29 cellular contexts compared by ENCODE assay signal in genomic region chr13:70171151-70171550, GRCh38.
A peak's percentile ranks its signal among the peaks of the same experiment; 100 is the strongest.
DNase-seq lines count a peak whose midpoint lies in the region; ATAC-seq, FAIRE-seq and TF ChIP-seq lines count a peak whose summit lies in the region.
"Had no signal": no experiment of that assay in that cellular context is flagged by ENCODE, and none has a peak within 500 bp of the region (broad histone marks: within the 10 kb centered on the region; RNA-seq: fewer than 3 reads in every experiment).

No MANE protein-coding gene starts in this region.

- H3K9me3 ChIP-seq in SU-DHL-6 (ENCODE audit: insufficient read depth, low read length) (no peaks in the 10 kb centered on the region), mesenchymal stem cell (ENCODE audit: control insufficient read depth, low read length) (no peaks in the 10 kb centered on the region), left lung (peaks cover 0 to 9% of the 10 kb centered on the region in 2 donors)
- H3K9me3 ChIP-seq: esophagus muscularis mucosa, neutrophil, Peyer's patch, suprapubic skin had no signal

- TF ChIP-seq POLR2A in H54 (IDR thresholded peaks at IDR 0.05; ENCODE audit: low read depth, low read length) = no peak

- H3K4me1 ChIP-seq in mesenchymal stem cell (ENCODE audit: control insufficient read depth, insufficient read depth, low read depth, low read length) (peaks cover 1% of the 10 kb centered on the region), left lung (no peaks in the 10 kb centered on the region)
- H3K4me1 ChIP-seq: esophagus muscularis mucosa, foreskin keratinocyte, Peyer's patch, suprapubic skin had no signal

- DNase-seq in DMS153 (lab: John Stamatoyannopoulos, UW) (peak; percentile 42), DMS153 treated with DMSO at 0.1 percent for 48 hours (lab: John Stamatoyannopoulos, UW; ENCODE audit: unreplicated experiment) (no peak), H54 (ENCODE audit: insufficient read length, low spot score) (no peak), mesenchymal stem cell (peak; percentile 49), NOMO-1 (lab: John Stamatoyannopoulos, UW; ENCODE audit: unreplicated experiment in 2 of 2) (no peak), left lung (no peak)
- DNase-seq: activated CD4-positive, alpha-beta memory T cell treated with anti-CD3 and anti-CD28 coated beads for 36 hours; activated CD8-positive, alpha-beta memory T cell treated with anti-CD3 and anti-CD28 coated beads, Interleukin-2, amount 50 U/mL, for 4 hours; amygdala; CD4-positive, CD25-positive, alpha-beta regulatory T cell; H7; mesendoderm; NCI-H1105; NCI-H2029; NCI-H524; Peyer's patch; stimulated activated naive CD4-positive, alpha-beta T cell had no signal

- H4K8ac ChIP-seq in mesenchymal stem cell (ENCODE audit: low read length) = no peak overlapping the region

- no peaks in the 10 kb centered on the region for H3K79me1 ChIP-seq in mesenchymal stem cell (replicated peaks; ENCODE audit: low read length, poor library complexity, severe bottlenecking)

- H3K4ac ChIP-seq in mesenchymal stem cell (ENCODE audit: low read depth in 1 of 2, low read length in 2 of 2) = no peak overlapping the region

- H2AFZ ChIP-seq in SU-DHL-6 (ENCODE audit: low read depth, low read length, severe bottlenecking) = peak overlapping the region; percentile 38
- H2AFZ ChIP-seq in mesenchymal stem cell (ENCODE audit: low read depth, low read length) = no peak overlapping the region

- peak; percentile 43 for FAIRE-seq in H54 (lab: Jason Lieb, UNC)
- FAIRE-seq: HTR-8/SVneo, K562, TTC549 had no signal

- H3K9ac ChIP-seq in SU-DHL-6 (ENCODE audit: low read length) (no peak overlapping the region), mesenchymal stem cell (ENCODE audit: low read length) (no peak overlapping the region)

- no peak overlapping the region for H3K23ac ChIP-seq in mesenchymal stem cell (ENCODE audit: low read length in 2 of 2)

- no peak overlapping the region for H4K91ac ChIP-seq in mesenchymal stem cell (ENCODE audit: low read length)

- no peak overlapping the region for H3K4me3 ChIP-seq in SU-DHL-6 (ENCODE audit: insufficient read depth, low read length, poor library complexity, severe bottlenecking)
- H3K4me3 ChIP-seq in mesenchymal stem cell (ENCODE audit: insufficient read depth in 1 of 2, low read depth in 1 of 2, low read length in 2 of 2) = no peak overlapping the region
- no peak overlapping the region for H3K4me3 ChIP-seq in left lung
- H3K4me3 ChIP-seq: esophagus muscularis mucosa, K562, Peyer's patch, suprapubic skin had no signal

- TF ChIP-seq CTCF in SU-DHL-6 (IDR thresholded peaks at IDR 0.05; ENCODE audit: insufficient read depth, low read length, poor library complexity, severe bottlenecking) (no peak), left lung (IDR thresholded peaks at IDR 0.05) (no peak)

- H3K18ac ChIP-seq in mesenchymal stem cell (ENCODE audit: low read depth in 1 of 2, low read length in 2 of 2) = peak overlapping the region in 1 of 2 experiments; percentile 19

- no peak overlapping the region for H2BK12ac ChIP-seq in mesenchymal stem cell (ENCODE audit: low read length in 2 of 2)

- H3K9me2 ChIP-seq in SU-DHL-6 (replicated peaks; ENCODE audit: insufficient read depth, low read length) = no peaks in the 10 kb centered on the region

- H3K14ac ChIP-seq in mesenchymal stem cell (ENCODE audit: low read length in 2 of 2) = no peak overlapping the region

- intact Hi-C loops in left lung (cut with DNase I) = no loop called here

- H3K27ac ChIP-seq in SU-DHL-6 (ENCODE audit: low read depth, low read length) (no peak overlapping the region), mesenchymal stem cell (ENCODE audit: low read length, poor library complexity, severe bottlenecking) (no peak overlapping the region), left lung (no peak overlapping the region)
- H3K27ac ChIP-seq: 22Rv1, esophagus muscularis mucosa, foreskin keratinocyte, neutrophil, Peyer's patch, suprapubic skin had no signal

- no peak overlapping the region for H2BK120ac ChIP-seq in mesenchymal stem cell (ENCODE audit: low read depth, low read length)

- H2BK5ac ChIP-seq in mesenchymal stem cell (ENCODE audit: low read depth, low read length, poor library complexity, severe bottlenecking) = no peak overlapping the region

- no peak overlapping the region for H2AK5ac ChIP-seq in mesenchymal stem cell (ENCODE audit: low read length, severe bottlenecking)

- H2BK15ac ChIP-seq in mesenchymal stem cell (ENCODE audit: low read depth, poor library complexity, severe bottlenecking) = no peak overlapping the region

- ATAC-seq in HG03460 (IDR thresholded peaks at IDR 0.05; ENCODE audit: unreplicated experiment) = no peak
- no peak for ATAC-seq in left lung
- ATAC-seq: activated CD4-positive, CD25-positive, alpha-beta regulatory T cell treated with anti-CD3 and anti-CD28 coated beads, Interleukin-2, amount 50 U/mL, for 24 hours; foreskin keratinocyte; K562; sciatic nerve had no signal

- no peaks in the 10 kb centered on the region for H3K27me3 ChIP-seq in SU-DHL-6 (ENCODE audit: low read length)
- H3K27me3 ChIP-seq in mesenchymal stem cell (ENCODE audit: control insufficient read depth in 1 of 2, insufficient read depth in 1 of 2, low read length in 2 of 2) = no peaks in the 10 kb centered on the region
- no peaks in the 10 kb centered on the region for H3K27me3 ChIP-seq in left lung
- H3K27me3 ChIP-seq: esophagus muscularis mucosa, foreskin keratinocyte, neutrophil, Peyer's patch, suprapubic skin had no signal

- H3F3A ChIP-seq in SU-DHL-6 (ENCODE audit: insufficient read depth) = no peaks in the 10 kb centered on the region

- WGBS in mesenchymal stem cell = 100% methylated on average over 2 of the region's 3 CpGs

- H3K36me3 ChIP-seq in SU-DHL-6 (ENCODE audit: low read length) = no peaks in the 10 kb centered on the region
- no peaks in the 10 kb centered on the region for H3K36me3 ChIP-seq in mesenchymal stem cell (ENCODE audit: control insufficient read depth in 1 of 2, insufficient read depth in 2 of 2, low read depth in 1 of 2, low read length in 2 of 2)
- no peaks in the 10 kb centered on the region for H3K36me3 ChIP-seq in left lung
- H3K36me3 ChIP-seq: esophagus muscularis mucosa, neutrophil, Peyer's patch, suprapubic skin had no signal

- H3K4me2 ChIP-seq in SU-DHL-6 (ENCODE audit: low read depth, low read length, poor library complexity, severe bottlenecking) (no peak overlapping the region), mesenchymal stem cell (ENCODE audit: low read length, poor library complexity, severe bottlenecking) (no peak overlapping the region)

- H4K20me1 ChIP-seq in SU-DHL-6 (ENCODE audit: low read depth, low read length) = no peaks in the 10 kb centered on the region

- no peaks in the 10 kb centered on the region for H3K79me2 ChIP-seq in SU-DHL-6 (ENCODE audit: insufficient read depth, low read length)

Comparison
In these comparisons a context has a peak if more than half of its experiments do, and no peak if none do; other contexts are left out.
1. DNase-seq: peak in DMS153 (single experiment) and mesenchymal stem cell (single experiment); none in DMS153 treated with DMSO at 0.1 percent for 48 hours (single experiment), H54 (single experiment), NOMO-1 (0 of 2) and left lung (0 of 2).